1 cellular context compared by ENCODE assay signal in the genomic region with DNA sequence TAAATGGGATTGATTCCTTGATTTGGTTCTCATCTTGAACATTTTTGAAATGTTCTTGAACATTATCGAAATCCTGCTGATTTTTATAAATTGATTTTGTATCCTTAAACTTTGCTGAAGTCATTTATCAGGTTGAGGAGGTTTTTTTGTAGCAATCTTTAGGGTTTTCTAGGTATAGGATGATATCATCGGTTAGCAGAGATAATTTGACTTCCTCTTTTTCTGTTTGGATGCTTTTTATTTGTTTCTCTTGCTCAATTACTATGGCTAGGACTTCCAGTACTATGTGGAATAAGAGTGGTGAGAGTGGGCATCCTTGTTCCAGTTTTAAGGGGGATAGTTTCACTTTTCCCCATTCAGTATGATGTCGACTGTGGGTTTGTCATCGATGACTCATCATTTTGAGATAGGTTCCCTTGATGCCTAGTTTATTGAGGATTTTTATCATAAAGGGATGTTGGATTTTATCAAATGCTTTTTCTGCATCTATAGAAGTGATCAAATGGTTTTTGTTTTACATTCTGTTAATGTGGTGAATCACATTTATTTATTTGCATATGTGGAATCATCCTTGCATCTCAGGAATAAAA.
TF ChIP-seq lines count a peak whose summit lies in the region.

No MANE protein-coding gene starts in this region.

TF ChIP-seq in HepG2, 621 proteins besides CTCF, POLR2A, EP300 and RAD21:
- TF ChIP-seq GLI4 (CRISPR knock-in tag; IDR thresholded peaks at IDR 0.05; ENCODE audit: borderline replicate concordance), result no peak
- peak; percentile 75 for TF ChIP-seq CREB1 (IDR thresholded peaks at IDR 0.05)
- no peak for TF ChIP-seq CREB1 (CRISPR knock-in tag; IDR thresholded peaks at IDR 0.05)
- peak; percentile 77 for TF ChIP-seq NFE2L2 (IDR thresholded peaks at IDR 0.05; ENCODE audit: low read length)
- TF ChIP-seq, protein P1, sequence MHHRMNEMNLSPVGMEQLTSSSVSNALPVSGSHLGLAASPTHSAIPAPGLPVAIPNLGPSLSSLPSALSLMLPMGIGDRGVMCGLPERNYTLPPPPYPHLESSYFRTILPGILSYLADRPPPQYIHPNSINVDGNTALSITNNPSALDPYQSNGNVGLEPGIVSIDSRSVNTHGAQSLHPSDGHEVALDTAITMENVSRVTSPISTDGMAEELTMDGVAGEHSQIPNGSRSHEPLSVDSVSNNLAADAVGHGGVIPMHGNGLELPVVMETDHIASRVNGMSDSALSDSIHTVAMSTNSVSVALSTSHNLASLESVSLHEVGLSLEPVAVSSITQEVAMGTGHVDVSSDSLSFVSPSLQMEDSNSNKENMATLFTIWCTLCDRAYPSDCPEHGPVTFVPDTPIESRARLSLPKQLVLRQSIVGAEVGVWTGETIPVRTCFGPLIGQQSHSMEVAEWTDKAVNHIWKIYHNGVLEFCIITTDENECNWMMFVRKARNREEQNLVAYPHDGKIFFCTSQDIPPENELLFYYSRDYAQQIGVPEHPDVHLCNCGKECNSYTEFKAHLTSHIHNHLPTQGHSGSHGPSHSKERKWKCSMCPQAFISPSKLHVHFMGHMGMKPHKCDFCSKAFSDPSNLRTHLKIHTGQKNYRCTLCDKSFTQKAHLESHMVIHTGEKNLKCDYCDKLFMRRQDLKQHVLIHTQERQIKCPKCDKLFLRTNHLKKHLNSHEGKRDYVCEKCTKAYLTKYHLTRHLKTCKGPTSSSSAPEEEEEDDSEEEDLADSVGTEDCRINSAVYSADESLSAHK (CRISPR knock-in tag; IDR thresholded peaks at IDR 0.05; ENCODE audit: borderline replicate concordance), result no peak
- TF ChIP-seq, protein P2, sequence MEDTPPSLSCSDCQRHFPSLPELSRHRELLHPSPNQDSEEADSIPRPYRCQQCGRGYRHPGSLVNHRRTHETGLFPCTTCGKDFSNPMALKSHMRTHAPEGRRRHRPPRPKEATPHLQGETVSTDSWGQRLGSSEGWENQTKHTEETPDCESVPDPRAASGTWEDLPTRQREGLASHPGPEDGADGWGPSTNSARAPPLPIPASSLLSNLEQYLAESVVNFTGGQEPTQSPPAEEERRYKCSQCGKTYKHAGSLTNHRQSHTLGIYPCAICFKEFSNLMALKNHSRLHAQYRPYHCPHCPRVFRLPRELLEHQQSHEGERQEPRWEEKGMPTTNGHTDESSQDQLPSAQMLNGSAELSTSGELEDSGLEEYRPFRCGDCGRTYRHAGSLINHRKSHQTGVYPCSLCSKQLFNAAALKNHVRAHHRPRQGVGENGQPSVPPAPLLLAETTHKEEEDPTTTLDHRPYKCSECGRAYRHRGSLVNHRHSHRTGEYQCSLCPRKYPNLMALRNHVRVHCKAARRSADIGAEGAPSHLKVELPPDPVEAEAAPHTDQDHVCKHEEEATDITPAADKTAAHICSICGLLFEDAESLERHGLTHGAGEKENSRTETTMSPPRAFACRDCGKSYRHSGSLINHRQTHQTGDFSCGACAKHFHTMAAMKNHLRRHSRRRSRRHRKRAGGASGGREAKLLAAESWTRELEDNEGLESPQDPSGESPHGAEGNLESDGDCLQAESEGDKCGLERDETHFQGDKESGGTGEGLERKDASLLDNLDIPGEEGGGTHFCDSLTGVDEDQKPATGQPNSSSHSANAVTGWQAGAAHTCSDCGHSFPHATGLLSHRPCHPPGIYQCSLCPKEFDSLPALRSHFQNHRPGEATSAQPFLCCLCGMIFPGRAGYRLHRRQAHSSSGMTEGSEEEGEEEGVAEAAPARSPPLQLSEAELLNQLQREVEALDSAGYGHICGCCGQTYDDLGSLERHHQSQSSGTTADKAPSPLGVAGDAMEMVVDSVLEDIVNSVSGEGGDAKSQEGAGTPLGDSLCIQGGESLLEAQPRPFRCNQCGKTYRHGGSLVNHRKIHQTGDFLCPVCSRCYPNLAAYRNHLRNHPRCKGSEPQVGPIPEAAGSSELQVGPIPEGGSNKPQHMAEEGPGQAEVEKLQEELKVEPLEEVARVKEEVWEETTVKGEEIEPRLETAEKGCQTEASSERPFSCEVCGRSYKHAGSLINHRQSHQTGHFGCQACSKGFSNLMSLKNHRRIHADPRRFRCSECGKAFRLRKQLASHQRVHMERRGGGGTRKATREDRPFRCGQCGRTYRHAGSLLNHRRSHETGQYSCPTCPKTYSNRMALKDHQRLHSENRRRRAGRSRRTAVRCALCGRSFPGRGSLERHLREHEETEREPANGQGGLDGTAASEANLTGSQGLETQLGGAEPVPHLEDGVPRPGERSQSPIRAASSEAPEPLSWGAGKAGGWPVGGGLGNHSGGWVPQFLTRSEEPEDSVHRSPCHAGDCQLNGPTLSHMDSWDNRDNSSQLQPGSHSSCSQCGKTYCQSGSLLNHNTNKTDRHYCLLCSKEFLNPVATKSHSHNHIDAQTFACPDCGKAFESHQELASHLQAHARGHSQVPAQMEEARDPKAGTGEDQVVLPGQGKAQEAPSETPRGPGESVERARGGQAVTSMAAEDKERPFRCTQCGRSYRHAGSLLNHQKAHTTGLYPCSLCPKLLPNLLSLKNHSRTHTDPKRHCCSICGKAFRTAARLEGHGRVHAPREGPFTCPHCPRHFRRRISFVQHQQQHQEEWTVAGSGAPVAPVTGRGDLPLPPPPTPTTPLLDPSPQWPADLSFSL (CRISPR knock-in tag; IDR thresholded peaks at IDR 0.05), result no peak
- peak; percentile 29 to 30; a peak in 2 of 4 replicates for TF ChIP-seq MAFK (conservative IDR thresholded peaks at IDR 0.05 in 1 of 2, IDR thresholded peaks at IDR 0.05 in 1 of 2; ENCODE audit: low read length in 2 of 2)
- TF ChIP-seq, protein P3, sequence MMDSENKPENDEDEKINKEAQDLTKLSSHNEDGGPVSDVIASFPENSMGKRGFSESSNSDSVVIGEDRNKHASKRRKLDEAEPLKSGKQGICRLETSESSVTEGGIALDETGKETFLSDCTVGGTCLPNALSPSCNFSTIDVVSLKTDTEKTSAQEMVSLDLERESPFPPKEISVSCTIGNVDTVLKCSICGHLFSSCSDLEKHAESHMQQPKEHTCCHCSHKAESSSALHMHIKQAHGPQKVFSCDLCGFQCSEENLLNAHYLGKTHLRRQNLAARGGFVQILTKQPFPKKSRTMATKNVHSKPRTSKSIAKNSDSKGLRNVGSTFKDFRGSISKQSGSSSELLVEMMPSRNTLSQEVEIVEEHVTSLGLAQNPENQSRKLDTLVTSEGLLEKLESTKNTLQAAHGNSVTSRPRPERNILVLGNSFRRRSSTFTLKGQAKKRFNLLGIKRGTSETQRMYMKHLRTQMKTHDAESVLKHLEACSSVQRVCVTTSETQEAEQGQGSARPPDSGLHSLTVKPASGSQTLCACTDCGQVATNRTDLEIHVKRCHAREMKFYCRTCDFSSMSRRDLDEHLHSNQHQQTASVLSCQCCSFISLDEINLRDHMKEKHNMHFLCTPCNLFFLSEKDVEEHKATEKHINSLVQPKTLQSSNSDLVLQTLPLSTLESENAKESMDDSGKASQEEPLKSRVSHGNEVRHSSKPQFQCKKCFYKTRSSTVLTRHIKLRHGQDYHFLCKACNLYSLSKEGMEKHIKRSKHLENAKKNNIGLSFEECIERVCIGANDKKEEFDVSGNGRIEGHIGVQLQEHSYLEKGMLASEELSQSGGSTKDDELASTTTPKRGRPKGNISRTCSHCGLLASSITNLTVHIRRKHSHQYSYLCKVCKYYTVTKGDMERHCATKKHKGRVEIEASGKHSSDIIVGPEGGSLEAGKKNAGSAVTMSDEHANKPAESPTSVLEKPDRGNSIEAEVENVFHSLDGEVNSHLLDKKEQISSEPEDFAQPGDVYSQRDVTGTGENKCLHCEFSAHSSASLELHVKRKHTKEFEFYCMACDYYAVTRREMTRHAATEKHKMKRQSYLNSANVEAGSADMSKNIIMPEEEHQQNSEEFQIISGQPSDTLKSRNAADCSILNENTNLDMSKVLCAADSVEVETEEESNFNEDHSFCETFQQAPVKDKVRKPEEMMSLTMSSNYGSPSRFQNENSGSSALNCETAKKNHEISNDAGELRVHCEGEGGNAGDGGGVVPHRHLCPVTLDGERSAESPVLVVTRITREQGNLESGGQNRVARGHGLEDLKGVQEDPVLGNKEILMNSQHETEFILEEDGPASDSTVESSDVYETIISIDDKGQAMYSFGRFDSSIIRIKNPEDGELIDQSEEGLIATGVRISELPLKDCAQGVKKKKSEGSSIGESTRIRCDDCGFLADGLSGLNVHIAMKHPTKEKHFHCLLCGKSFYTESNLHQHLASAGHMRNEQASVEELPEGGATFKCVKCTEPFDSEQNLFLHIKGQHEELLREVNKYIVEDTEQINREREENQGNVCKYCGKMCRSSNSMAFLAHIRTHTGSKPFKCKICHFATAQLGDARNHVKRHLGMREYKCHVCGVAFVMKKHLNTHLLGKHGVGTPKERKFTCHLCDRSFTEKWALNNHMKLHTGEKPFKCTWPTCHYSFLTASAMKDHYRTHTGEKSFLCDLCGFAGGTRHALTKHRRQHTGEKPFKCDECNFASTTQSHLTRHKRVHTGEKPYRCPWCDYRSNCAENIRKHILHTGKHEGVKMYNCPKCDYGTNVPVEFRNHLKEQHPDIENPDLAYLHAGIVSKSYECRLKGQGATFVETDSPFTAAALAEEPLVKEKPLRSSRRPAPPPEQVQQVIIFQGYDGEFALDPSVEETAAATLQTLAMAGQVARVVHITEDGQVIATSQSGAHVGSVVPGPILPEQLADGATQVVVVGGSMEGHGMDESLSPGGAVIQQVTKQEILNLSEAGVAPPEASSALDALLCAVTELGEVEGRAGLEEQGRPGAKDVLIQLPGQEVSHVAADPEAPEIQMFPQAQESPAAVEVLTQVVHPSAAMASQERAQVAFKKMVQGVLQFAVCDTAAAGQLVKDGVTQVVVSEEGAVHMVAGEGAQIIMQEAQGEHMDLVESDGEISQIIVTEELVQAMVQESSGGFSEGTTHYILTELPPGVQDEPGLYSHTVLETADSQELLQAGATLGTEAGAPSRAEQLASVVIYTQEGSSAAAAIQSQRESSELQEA (CRISPR knock-in tag; IDR thresholded peaks at IDR 0.05; ENCODE audit: not compliant biosample characterization), result no peak
- 0 out of 2 replicates have a peak, but pooled peaks have one; percentile 26 for TF ChIP-seq MAFF (IDR thresholded peaks at IDR 0.05; ENCODE audit: low read depth, low read length)
- TF ChIP-seq JUN (CRISPR knock-in tag; IDR thresholded peaks at IDR 0.05), result no peak
- TF ChIP-seq, protein P4, sequence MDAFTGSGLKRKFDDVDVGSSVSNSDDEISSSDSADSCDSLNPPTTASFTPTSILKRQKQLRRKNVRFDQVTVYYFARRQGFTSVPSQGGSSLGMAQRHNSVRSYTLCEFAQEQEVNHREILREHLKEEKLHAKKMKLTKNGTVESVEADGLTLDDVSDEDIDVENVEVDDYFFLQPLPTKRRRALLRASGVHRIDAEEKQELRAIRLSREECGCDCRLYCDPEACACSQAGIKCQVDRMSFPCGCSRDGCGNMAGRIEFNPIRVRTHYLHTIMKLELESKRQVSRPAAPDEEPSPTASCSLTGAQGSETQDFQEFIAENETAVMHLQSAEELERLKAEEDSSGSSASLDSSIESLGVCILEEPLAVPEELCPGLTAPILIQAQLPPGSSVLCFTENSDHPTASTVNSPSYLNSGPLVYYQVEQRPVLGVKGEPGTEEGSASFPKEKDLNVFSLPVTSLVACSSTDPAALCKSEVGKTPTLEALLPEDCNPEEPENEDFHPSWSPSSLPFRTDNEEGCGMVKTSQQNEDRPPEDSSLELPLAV (CRISPR knock-in tag; conservative IDR thresholded peaks at IDR 0.05; ENCODE audit: low read depth), result no peak
- TF ChIP-seq IRX3 (CRISPR knock-in tag; IDR thresholded peaks at IDR 0.05; ENCODE audit: borderline replicate concordance, low read depth), result no peak
